Comparison of ENCODE assay signal across 10 cellular contexts in the genomic region with DNA sequence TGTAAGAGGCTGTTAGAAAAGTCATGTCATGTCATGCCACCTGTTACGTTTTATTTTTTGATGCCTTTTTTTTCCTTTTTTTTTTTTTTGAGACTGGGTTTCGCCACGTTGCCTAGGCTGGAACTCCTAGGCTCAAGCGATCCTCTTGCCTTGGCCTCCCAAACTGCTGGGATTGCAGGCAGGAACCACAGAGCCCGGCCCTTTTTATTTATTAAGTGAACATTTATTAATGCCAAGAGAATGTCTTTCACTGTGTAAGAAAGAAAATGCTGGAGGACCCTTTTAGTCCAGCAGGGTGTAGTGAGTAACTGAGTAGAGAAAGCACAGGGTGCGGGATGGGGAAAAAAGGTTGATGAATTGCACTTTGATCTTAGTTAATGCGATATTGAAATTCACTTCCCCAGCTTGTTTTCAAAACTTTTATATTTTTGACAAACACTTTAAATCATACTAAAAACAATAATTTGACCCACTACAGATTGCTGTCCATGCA. TPM values are rescaled to one million over a fixed set of nuclear protein-coding genes. Genes with fewer than 3 reads are reported as not detected.
DNase-seq lines count a peak whose midpoint lies in the region; ATAC-seq and TF ChIP-seq lines count a peak whose summit lies in the region.
"Had no signal": no experiment of that assay in that cellular context is flagged by ENCODE, and none has a peak within 500 bp of the region (broad histone marks: within the 10 kb centered on the region; RNA-seq: fewer than 3 reads in every experiment).

No MANE protein-coding gene starts in this region.

- peak overlapping the region; percentile 46; the same call in 1 of the 2 replicates for H3K4me2 ChIP-seq in OCI-LY1 (ENCODE audit: low read length)

- H3K9me3 ChIP-seq in OCI-LY1 (ENCODE audit: low read length) (no peaks in the 10 kb centered on the region), spleen (no peaks in the 10 kb centered on the region)
- no peaks in the 10 kb centered on the region for H3K9me3 ChIP-seq in effector memory CD4-positive, alpha-beta T cell (ENCODE audit: control insufficient read depth, low read length)

- no peak for TF ChIP-seq POLR2A in spleen (IDR thresholded peaks at IDR 0.05)

- intact Hi-C loops in spleen (cut with DNase I; ENCODE audit: low total_unique reads): no loop called here

- H3F3A ChIP-seq in OCI-LY1 (ENCODE audit: insufficient read depth, low read length): no peaks in the 10 kb centered on the region; the same call in 1 of the 2 replicates

- peak overlapping the region; percentile 18 for H3K27ac ChIP-seq in OCI-LY1 (ENCODE audit: low read depth, low read length, poor library complexity, severe bottlenecking)
- no peak overlapping the region for H3K27ac ChIP-seq in effector memory CD4-positive, alpha-beta T cell (ENCODE audit: insufficient read depth, low read length, poor library complexity, severe bottlenecking)
- peak overlapping the region; percentile 3 to 100 (median 99) for H3K27ac ChIP-seq in spleen

- H3K9me2 ChIP-seq in OCI-LY1 (ENCODE audit: low read depth, low read length): no peaks in the 10 kb centered on the region

- H3K36me3 ChIP-seq in OCI-LY1 (ENCODE audit: insufficient read depth, low read length) (no peaks in the 10 kb centered on the region), spleen (peaks cover 0 to 13% (median under 1%) of the 10 kb centered on the region in 6 donors)
- H3K36me3 ChIP-seq in effector memory CD4-positive, alpha-beta T cell (ENCODE audit: control insufficient read depth, insufficient read depth, low read length): no peaks in the 10 kb centered on the region

- H3K4me1 ChIP-seq in OCI-LY1 (ENCODE audit: insufficient read depth, low read length, severe bottlenecking) (peaks cover 35% of the 10 kb centered on the region), spleen (peaks cover 28 to 58% (median 44%) of the 10 kb centered on the region in 6 donors)
- peaks cover 17% of the 10 kb centered on the region for H3K4me1 ChIP-seq in effector memory CD4-positive, alpha-beta T cell (ENCODE audit: control insufficient read depth, insufficient read depth, low read length, poor library complexity, severe bottlenecking)

- peak; percentile 27 for DNase-seq in DMS 273 (lab: John Stamatoyannopoulos, UW; ENCODE audit: unreplicated experiment)
- DNase-seq in DMS 273 treated with DMSO at 0.1 percent for 48 hours (lab: John Stamatoyannopoulos, UW): no peak
- no peak for DNase-seq in effector memory CD4-positive, alpha-beta T cell
- DNase-seq in spleen: no peak
- DNase-seq in foreskin melanocyte: no peak
- DNase-seq: NCI-H187 treated with DMSO at 0.1 percent for 48 hours; stimulated activated CD4-positive, alpha-beta T cell treated with anti-CD3 and anti-CD28 coated beads, Interleukin-1b, Interleukin-23, amount 100 ng/mL, for 48 hours had no signal

- H3K4me3 ChIP-seq in OCI-LY1 (ENCODE audit: low read depth, low read length, poor library complexity, severe bottlenecking) (peak overlapping the region; percentile 88), spleen (peak overlapping the region in 4 of 8 donors; percentile 76 to 97 (median 80))
- H3K4me3 ChIP-seq in effector memory CD4-positive, alpha-beta T cell (ENCODE audit: insufficient read depth, low read depth, low read length, poor library complexity, severe bottlenecking): peak overlapping the region; percentile 100

- 31 to 58% (median 45%) methylated on average over 7 of the region's 7 CpGs for WGBS in spleen, 5 donors

- no peak overlapping the region; the same call in 1 of the 2 replicates for H3K9ac ChIP-seq in OCI-LY1 (ENCODE audit: low read length)

- ATAC-seq in HG03135 (IDR thresholded peaks at IDR 0.05; ENCODE audit: unreplicated experiment) (no peak), HG02763 (IDR thresholded peaks at IDR 0.05; ENCODE audit: unreplicated experiment) (no peak)

- peaks cover 7% of the 10 kb centered on the region; the same call in 1 of the 2 replicates for H3K27me3 ChIP-seq in OCI-LY1 (ENCODE audit: insufficient read depth, low read length)
- H3K27me3 ChIP-seq in effector memory CD4-positive, alpha-beta T cell (replicated peaks; ENCODE audit: control insufficient read depth, insufficient read depth, low read length, poor library complexity, severe bottlenecking): no peaks in the 10 kb centered on the region
- H3K27me3 ChIP-seq in spleen (replicated peaks in 1 of 7): no peaks in the 10 kb centered on the region

- H3K79me2 ChIP-seq in OCI-LY1 (ENCODE audit: insufficient read depth, low read length): no peaks in the 10 kb centered on the region

- no peak overlapping the region for H2AFZ ChIP-seq in OCI-LY1 (ENCODE audit: low read length)

- no peaks in the 10 kb centered on the region for H4K20me1 ChIP-seq in OCI-LY1 (ENCODE audit: insufficient read depth, low read length)

- TF ChIP-seq CTCF in OCI-LY1 (IDR thresholded peaks at IDR 0.05; ENCODE audit: low read length) (no peak), spleen (IDR thresholded peaks at IDR 0.05 in 8 of 11, conservative IDR thresholded peaks at IDR 0.05 in 3 of 11) (no peak)

RNA-seq across cellular contexts. Expression of a gene that starts 2.3 kb away (rescaled TPM):
- 100 to 1,000 TPM; 136 to 703 (median 251) TPM for total RNA-seq in spleen
- 10 to 100 TPM; 26.8 to 53.8 (median 47.0) TPM for polyA plus RNA-seq in spleen

RNA-seq across cellular contexts. Expression of a gene that starts 30.1 kb away (rescaled TPM):
- 10 to 100 TPM; 15.0 to 33.0 (median 25.3) TPM for total RNA-seq in spleen
- 10 to 100 TPM in 1 of 3 donors, 1 to 10 TPM in 2; 6.6 to 10.4 (median 9.7) TPM for polyA plus RNA-seq in spleen
